In genomic region chr6:26223213-26223612, GRCh38 we compare ENCODE assay signal across 8 cellular contexts.
DNase-seq lines count a peak whose midpoint lies in the region; ATAC-seq and FAIRE-seq lines count a peak whose summit lies in the region.

No MANE protein-coding gene starts in this region.

- no peak overlapping the region for H3K27ac Mint-ChIP-seq in memory B cell

- H3K4me3 Mint-ChIP-seq in memory B cell = no peak overlapping the region

- H3K9ac ChIP-seq in ES-I3 (ENCODE audit: low read depth, low read length) = peak overlapping the region; percentile 89

- no peaks in the 10 kb centered on the region for H3K27me3 Mint-ChIP-seq in memory B cell

- H3K9me3 ChIP-seq in ES-I3 (ENCODE audit: control insufficient read depth, insufficient read depth, low read length) = no peaks in the 10 kb centered on the region

- no peaks in the 10 kb centered on the region for H3K36me3 ChIP-seq in ES-I3 (ENCODE audit: insufficient read depth, low read length)

- peak; percentile 15 for ATAC-seq in HG03460 (IDR thresholded peaks at IDR 0.05; ENCODE audit: unreplicated experiment)
- ATAC-seq in memory B cell (ENCODE audit: low read depth) = peak; percentile 20
- no peak for ATAC-seq in GM18870 (IDR thresholded peaks at IDR 0.05; ENCODE audit: unreplicated experiment)

- H3K36me3 Mint-ChIP-seq in memory B cell = peaks cover 4% of the 10 kb centered on the region

- peaks cover 8% of the 10 kb centered on the region for H3K4me1 ChIP-seq in ES-I3 (ENCODE audit: insufficient read depth, low read length)

- FAIRE-seq in GM19239 (lab: Jason Lieb, UNC) = no peak

- peaks cover 4% of the 10 kb centered on the region for H3K9me3 Mint-ChIP-seq in memory B cell

- H3K4me1 Mint-ChIP-seq in memory B cell = peaks cover 11% of the 10 kb centered on the region

- DNase-seq in amniotic epithelial cell (ENCODE audit: low read depth) (peak; percentile 24), memory B cell (ENCODE audit: low spot score in 2 of 2) (no peak), RPMI8226 (no peak), GM19239 (ENCODE audit: insufficient read length, low spot score) (no peak), NK-92 (lab: John Stamatoyannopoulos, UW; ENCODE audit: unreplicated experiment) (no peak)
